In the genomic region with DNA sequence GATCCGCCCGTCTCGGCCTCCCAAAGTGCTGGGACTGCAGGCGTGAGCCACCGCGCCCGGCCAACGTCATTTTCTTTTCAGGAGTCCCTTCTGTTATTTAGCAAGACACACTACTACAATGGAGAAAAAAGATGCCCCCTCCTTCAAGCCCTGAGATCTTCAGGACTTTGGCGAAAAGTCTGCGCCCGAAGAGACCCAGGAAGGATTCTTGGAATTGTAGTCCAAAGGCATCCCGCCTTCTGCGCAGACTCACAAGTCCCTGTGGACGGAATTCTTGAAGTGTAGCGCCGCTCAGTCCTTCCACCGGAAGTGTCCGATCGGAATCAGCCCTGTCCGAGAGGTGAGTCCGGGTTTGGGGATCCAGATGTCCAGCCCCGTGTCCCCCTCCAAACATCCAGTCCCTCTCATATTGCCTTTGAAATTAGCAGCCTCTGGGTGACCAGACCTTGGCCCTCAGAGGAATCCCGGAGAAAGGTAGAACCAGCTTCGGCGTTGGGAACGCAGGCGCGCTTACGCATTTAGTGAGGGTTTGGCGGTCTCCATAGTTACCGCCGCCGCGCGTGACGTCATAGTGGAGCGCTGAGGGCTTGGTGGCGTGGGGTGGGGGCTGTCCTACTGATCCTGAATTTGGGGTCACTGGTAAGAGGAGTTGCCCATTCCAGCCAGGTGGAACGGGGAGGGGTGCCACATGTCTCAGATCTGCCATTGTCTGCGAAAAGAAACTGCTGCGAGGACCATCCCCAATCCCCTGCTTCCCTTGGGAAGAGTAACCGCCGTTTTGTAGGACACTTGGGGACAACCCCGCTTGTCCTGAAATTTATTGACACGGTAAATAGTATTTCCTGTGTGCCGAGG, we compare ENCODE assay signal across 8 cellular contexts. TPM values are rescaled to one million over a fixed set of nuclear protein-coding genes. Genes with fewer than 3 reads are reported as not detected.
A peak's percentile ranks its signal among the peaks of the same experiment; 100 is the strongest.
DNase-seq lines count a peak whose midpoint lies in the region; ATAC-seq and TF ChIP-seq lines count a peak whose summit lies in the region.

No MANE protein-coding gene starts in this region.

- TF ChIP-seq CTCF in progenitor cell of endocrine pancreas (IDR thresholded peaks at IDR 0.05; ENCODE audit: unreplicated experiment) (no peak), upper lobe of right lung (IDR thresholded peaks at IDR 0.05) (no peak)

- no peaks in the 10 kb centered on the region for H3K27me3 ChIP-seq in upper lobe of right lung

- peaks cover 22% of the 10 kb centered on the region for H3K4me1 Mint-ChIP-seq in T-helper 17 cell
- peaks cover 16% of the 10 kb centered on the region for H3K4me1 Mint-ChIP-seq in progenitor cell of endocrine pancreas (ENCODE audit: low read depth)

- H3K27ac ChIP-seq in upper lobe of right lung: peak overlapping the region; percentile 90

- intact Hi-C loops in left ventricle myocardium superior (cut with micrococcal nuclease) (no loop called here), upper lobe of right lung (cut with DNase I) (no loop called here)

- peak overlapping the region; percentile 90 for H3K4me3 ChIP-seq in upper lobe of right lung

- H3K9me3 ChIP-seq in T-helper 17 cell (ENCODE audit: control insufficient read depth, low read length, poor library complexity, severe bottlenecking): no peaks in the 10 kb centered on the region
- no peaks in the 10 kb centered on the region for H3K9me3 ChIP-seq in upper lobe of right lung

- H3K4me1 ChIP-seq in upper lobe of right lung: peaks cover 13% of the 10 kb centered on the region

- H3K27ac Mint-ChIP-seq in T-helper 17 cell (peak overlapping the region; percentile 98), progenitor cell of endocrine pancreas (peak overlapping the region; percentile 97)

- peak overlapping the region; percentile 90 for H3K4me3 Mint-ChIP-seq in T-helper 17 cell
- H3K4me3 Mint-ChIP-seq in progenitor cell of endocrine pancreas (ENCODE audit: low read depth): peak overlapping the region; percentile 99

- peak; percentile 38 for ATAC-seq in GM18499 (IDR thresholded peaks at IDR 0.05; ENCODE audit: insufficient read depth, unreplicated experiment)
- peak; percentile 85 for ATAC-seq in HG02885 (IDR thresholded peaks at IDR 0.05; ENCODE audit: poor library complexity, unreplicated experiment)
- peak; percentile 79 for ATAC-seq in T-helper 17 cell
- ATAC-seq in left ventricle myocardium superior: peak; percentile 99
- peak; percentile 98 for ATAC-seq in upper lobe of right lung

- no peaks in the 10 kb centered on the region for H3K27me3 Mint-ChIP-seq in T-helper 17 cell
- no peaks in the 10 kb centered on the region for H3K27me3 Mint-ChIP-seq in progenitor cell of endocrine pancreas

- H3K9me3 Mint-ChIP-seq in progenitor cell of endocrine pancreas (ENCODE audit: low read depth): peaks cover 31% of the 10 kb centered on the region

- DNase-seq in NCI-H1694 (lab: John Stamatoyannopoulos, UW) (peak; percentile 86), T-helper 17 cell (peak; percentile 74 to 91 (median 82)), anterior cingulate cortex (lab: John Stamatoyannopoulos, UW) (peak; percentile 44 to 99 (median 93)), left ventricle myocardium superior (peak; percentile 95), progenitor cell of endocrine pancreas (ENCODE audit: low spot score, unreplicated experiment) (peak; percentile 81), upper lobe of right lung (peak; percentile 94)

- H3K36me3 Mint-ChIP-seq in T-helper 17 cell (ENCODE audit: low read depth) (no peaks in the 10 kb centered on the region), progenitor cell of endocrine pancreas (ENCODE audit: insufficient read depth) (peaks cover 34% of the 10 kb centered on the region)

- peaks cover 3% of the 10 kb centered on the region for H3K36me3 ChIP-seq in upper lobe of right lung

RNA-seq across cellular contexts. Expression of a gene that starts 0.5 kb away (rescaled TPM):
- total RNA-seq in T-helper 17 cell (1 to 10 TPM; 4.7 to 5.4 TPM), left ventricle myocardium superior (0.62 TPM), progenitor cell of endocrine pancreas (9.7 TPM in 2 replicates), upper lobe of right lung (2.3 TPM)

RNA-seq across cellular contexts. Expression of a gene that starts 43.6 kb away (rescaled TPM):
- total RNA-seq in T-helper 17 cell: 1 to 10 TPM; 7.8 to 8.3 TPM
- total RNA-seq in left ventricle myocardium superior: 2.2 TPM
- total RNA-seq in progenitor cell of endocrine pancreas: 19.6 and 20.2 TPM in 2 replicates
- 5.8 TPM for total RNA-seq in upper lobe of right lung

Comparison
In these comparisons a context has a peak if more than half of its experiments do, and no peak if none do; other contexts are left out.
1. Peak in every context shown above with its lines: DNase-seq, ATAC-seq, H3K4me3 ChIP-seq and H3K27ac ChIP-seq.
2. ATAC-seq: peak in every context shown above with its lines; median percentile 99 in left ventricle myocardium superior; 98 in upper lobe of right lung; 85 in HG02885; 79 in T-helper 17 cell; 38 in GM18499.